29 cellular contexts compared by ENCODE assay signal in genomic region chr6:88183503-88183902, GRCh38. TPM values are rescaled to one million over a fixed set of nuclear protein-coding genes. Genes with fewer than 3 reads are reported as not detected.
"Had no signal": no experiment of that assay in that cellular context is flagged by ENCODE, and none has a peak within 500 bp of the region (broad histone marks: within the 10 kb centered on the region; RNA-seq: fewer than 3 reads in every experiment).

No MANE protein-coding gene starts in this region.

- H3K9me3 ChIP-seq: heart right ventricle, left lung, lower lobe of right lung, ovary, right atrium auricular region, right lobe of liver, suprapubic skin, thoracic aorta, tibial nerve, uterus had no signal

- H2AFZ ChIP-seq: hepatocyte had no signal

- H3K9me3 Mint-ChIP-seq: mesothelial cell of epicardium; nephron progenitor cell; stimulated activated naive CD8-positive, alpha-beta T cell treated with anti-CD3 and anti-CD28 coated beads, Interleukin-15, Interleukin-2, amounts not matched to agents 100 ng/mL and 50 ng/mL, for 24 hours; type B pancreatic cell had no signal

- ATAC-seq: heart right ventricle; left colon; left lung; lower lobe of right lung; natural killer cell; right lobe of liver; stimulated activated memory B cell treated with anti-CD40 and anti-IgM and Interleukin-4, amounts not matched to agents 10 μg/mL and 1 μg/mL and 100 μg/mL, for 72 hours had no signal

- DNase-seq: heart right ventricle; kidney; left colon; left lung; lower lobe of right lung; mammary epithelial cell; mesenchymal stem cell; naive B cell; natural killer cell; nephron progenitor cell; ovary; right lobe of liver; stimulated activated CD4-positive, alpha-beta T cell treated with anti-CD3 and anti-CD28 coated beads, Interleukin-1b, Interleukin-23, amount 100 ng/mL, for 48 hours; stimulated activated CD4-positive, alpha-beta T cell treated with anti-CD3 and anti-CD28 coated beads, Interleukin-2, amount 100 ng/mL, for 48 hours; stimulated activated CD4-positive, alpha-beta T cell treated with anti-CD3 and anti-CD28 coated beads, Interleukin-4, amount 100 ng/mL, for 4 hours; stimulated activated CD8-positive, alpha-beta memory T cell treated with anti-CD3 and anti-CD28 coated beads, Interleukin-4, amount 100 ng/mL, for 48 hours; uterus had no signal

- H3K79me2 ChIP-seq: hepatocyte had no signal

- H3K27me3 ChIP-seq: hepatocyte, left lung, ovary, right atrium auricular region, tibial nerve, uterus had no signal

- H3K36me3 ChIP-seq: heart right ventricle, left lung, lower lobe of right lung, ovary, right atrium auricular region, right lobe of liver, suprapubic skin, thoracic aorta, tibial nerve, uterus had no signal

- H3K36me3 Mint-ChIP-seq: mesothelial cell of epicardium, natural killer cell, type B pancreatic cell had no signal

- H3K27ac ChIP-seq: heart right ventricle, hepatocyte, left lung, lower lobe of right lung, ovary, right atrium auricular region, right lobe of liver, suprapubic skin, thoracic aorta, tibial nerve, uterus had no signal

- H3K4me1 Mint-ChIP-seq: mesothelial cell of epicardium, natural killer cell, nephron progenitor cell had no signal

- H3K4me3 Mint-ChIP-seq: mesothelial cell of epicardium; natural killer cell; nephron progenitor cell; stimulated activated memory B cell treated with anti-CD40 and anti-IgM and Interleukin-4, amounts not matched to agents 10 μg/mL and 1 μg/mL and 100 μg/mL, for 72 hours; stimulated activated naive CD8-positive, alpha-beta T cell treated with anti-CD3 and anti-CD28 coated beads, Interleukin-15, Interleukin-2, amounts not matched to agents 100 ng/mL and 50 ng/mL, for 24 hours; type B pancreatic cell had no signal

- H3K4me2 ChIP-seq: hepatocyte, smooth muscle cell had no signal

- H3K27ac Mint-ChIP-seq: mesothelial cell of epicardium; natural killer cell; nephron progenitor cell; progenitor cell of endocrine pancreas; stimulated activated naive CD8-positive, alpha-beta T cell treated with anti-CD3 and anti-CD28 coated beads, Interleukin-15, Interleukin-2, amounts not matched to agents 100 ng/mL and 50 ng/mL, for 24 hours; type B pancreatic cell had no signal

- H3K27me3 Mint-ChIP-seq: stimulated activated memory B cell treated with anti-CD40 and anti-IgM and Interleukin-4, amounts not matched to agents 10 μg/mL and 1 μg/mL and 100 μg/mL, for 72 hours had no signal

- H3K4me3 ChIP-seq: heart right ventricle, hepatocyte, left lung, lower lobe of right lung, ovary, right atrium auricular region, right lobe of liver, smooth muscle cell, suprapubic skin, thoracic aorta, tibial nerve, uterus had no signal

RNA-seq across cellular contexts. Expression of gene CNR1, which starts 17.4 kb away (rescaled TPM):
- total RNA-seq: mammary epithelial cell, natural killer cell, pulmonary artery endothelial cell, smooth muscle cell had no signal
- polyA plus RNA-seq: mammary epithelial cell, smooth muscle cell had no signal
